ENCODE assay signal across 1 cellular context in the genomic region with DNA sequence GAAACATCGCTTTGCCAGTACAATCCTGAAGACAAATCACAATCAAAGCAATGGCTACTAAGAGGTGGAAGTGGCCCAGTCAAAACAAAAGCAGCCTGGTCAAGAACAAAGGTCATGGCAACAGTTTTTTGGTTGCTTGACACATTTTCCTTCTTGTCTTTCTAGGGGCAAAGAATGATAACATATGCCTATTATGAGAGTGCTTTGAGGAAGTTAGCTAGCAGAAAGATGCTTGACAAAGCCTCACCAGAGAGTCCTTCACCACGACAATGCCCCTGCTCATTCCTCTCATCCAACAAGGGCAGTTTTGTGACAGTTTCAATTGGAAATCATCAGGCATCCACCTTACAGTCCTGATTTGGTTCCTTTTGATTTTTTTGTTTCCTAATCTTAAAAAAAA.
TF ChIP-seq lines count a peak whose summit lies in the region.

No MANE protein-coding gene starts in this region.

TF ChIP-seq in H1, 55 proteins besides CTCF, POLR2A, EP300 and RAD21 (continued from another document):
- TF ChIP-seq HDAC6 (IDR thresholded peaks at IDR 0.05; ENCODE audit: low read depth, low read length) (no peak), CHD1 (IDR thresholded peaks at IDR 0.05; ENCODE audit: low read depth, low read length) (no peak), POU5F1 (IDR thresholded peaks at IDR 0.05; ENCODE audit: low read depth, low read length) (no peak)
TF ChIP-seq in H1: peak in this region for 0.
